8 cellular contexts compared by ENCODE assay signal in genomic region chr16:29591909-29592308, GRCh38.
DNase-seq lines count a peak whose midpoint lies in the region; ATAC-seq and TF ChIP-seq lines count a peak whose summit lies in the region.
"Not testable (repeated sequence)": the region's sequence is repeated elsewhere in the genome, so short reads cannot be mapped to it uniquely, and the experiment has no call there.

No MANE protein-coding gene starts in this region.

- peaks cover 10% of the 10 kb centered on the region for H3K36me3 Mint-ChIP-seq in CD4-positive, alpha-beta T cell (ENCODE audit: low read depth)
- not testable (repeated sequence) for H3K36me3 Mint-ChIP-seq in T-helper 1 cell treated with Interleukin-12 subunit alpha and Interleukin-12 subunit beta and Interleukin-4 antibody, amounts not matched to agents 30 μg/mL and 1 μg/mL, for 36 hours (ENCODE audit: low read depth); activated naive CD8-positive, alpha-beta T cell; memory B cell
- peaks cover 11% of the 10 kb centered on the region for H3K36me3 Mint-ChIP-seq in activated CD4-positive, alpha-beta memory T cell treated with anti-CD3 and anti-CD28 coated beads, Interleukin-2, amount 10 ng/mL, durations not matched to agents 7 days and 5 days (ENCODE audit: low read depth)
- H3K36me3 Mint-ChIP-seq in activated T-cell treated with anti-CD3 and anti-CD28 coated beads, Interleukin-2, amount 50 U/mL, for 72 hours (ENCODE audit: insufficient read depth in 2 of 2) = peaks cover 6 to 14% of the 10 kb centered on the region in 2 donors
- H3K36me3 Mint-ChIP-seq in stimulated activated memory B cell treated with anti-CD40 and anti-IgM and Interleukin-4, amounts not matched to agents 10 μg/mL and 1 μg/mL and 100 μg/mL, for 72 hours = peaks cover 26% of the 10 kb centered on the region

- DNase-seq in CD4-positive, alpha-beta T cell; activated CD4-positive, alpha-beta memory T cell treated with anti-CD3 and anti-CD28 coated beads, Interleukin-2, amount 10 ng/mL, durations not matched to agents 7 days and 5 days; activated T-cell treated with anti-CD3 and anti-CD28 coated beads, Interleukin-2, amount 50 U/mL, for 72 hours: not testable (repeated sequence)
- peak in 1 of 2 donors; percentile 11 for DNase-seq in memory B cell (ENCODE audit: low spot score in 2 of 2)

- H3K27ac Mint-ChIP-seq in CD4-positive, alpha-beta T cell = peak overlapping the region; percentile 49
- H3K27ac Mint-ChIP-seq in T-helper 1 cell treated with Interleukin-12 subunit alpha and Interleukin-12 subunit beta and Interleukin-4 antibody, amounts not matched to agents 30 μg/mL and 1 μg/mL, for 36 hours = peak overlapping the region; percentile 67
- H3K27ac Mint-ChIP-seq in activated CD4-positive, alpha-beta memory T cell treated with anti-CD3 and anti-CD28 coated beads, Interleukin-2, amount 10 ng/mL, durations not matched to agents 7 days and 5 days = peak overlapping the region; percentile 58
- peak overlapping the region; percentile 93 for H3K27ac Mint-ChIP-seq in activated T-cell treated with anti-CD3 and anti-CD28 coated beads, Interleukin-2, amount 50 U/mL, for 72 hours
- H3K27ac Mint-ChIP-seq in activated naive CD8-positive, alpha-beta T cell = not testable (repeated sequence)
- H3K27ac Mint-ChIP-seq in memory B cell = peak overlapping the region; percentile 28
- peak overlapping the region; percentile 73 for H3K27ac Mint-ChIP-seq in stimulated activated memory B cell treated with anti-CD40 and anti-IgM and Interleukin-4, amounts not matched to agents 10 μg/mL and 1 μg/mL and 100 μg/mL, for 72 hours

- not testable (repeated sequence) for TF ChIP-seq CTCF in CD4-positive, alpha-beta T cell (IDR thresholded peaks at IDR 0.05)

- not testable (repeated sequence) for H3K27me3 ChIP-seq in CD4-positive, alpha-beta T cell (ENCODE audit: control insufficient read depth, insufficient read depth, low read length)

- POLR2A ChIA-PET in CD4-positive, alpha-beta T cell (lab: Charles Lee); activated CD4-positive, alpha-beta memory T cell treated with anti-CD3 and anti-CD28 coated beads, Interleukin-2, amount 10 ng/mL, durations not matched to agents 7 days and 5 days (lab: Charles Lee): not testable (repeated sequence)

- peak overlapping the region; percentile 62 for H3K4me3 Mint-ChIP-seq in CD4-positive, alpha-beta T cell
- H3K4me3 Mint-ChIP-seq in T-helper 1 cell treated with Interleukin-12 subunit alpha and Interleukin-12 subunit beta and Interleukin-4 antibody, amounts not matched to agents 30 μg/mL and 1 μg/mL, for 36 hours = peak overlapping the region; percentile 64
- H3K4me3 Mint-ChIP-seq in activated CD4-positive, alpha-beta memory T cell treated with anti-CD3 and anti-CD28 coated beads, Interleukin-2, amount 10 ng/mL, durations not matched to agents 7 days and 5 days = peak overlapping the region; percentile 39
- peak overlapping the region; percentile 69 to 84 for H3K4me3 Mint-ChIP-seq in activated T-cell treated with anti-CD3 and anti-CD28 coated beads, Interleukin-2, amount 50 U/mL, for 72 hours
- peak overlapping the region; percentile 59 for H3K4me3 Mint-ChIP-seq in activated naive CD8-positive, alpha-beta T cell
- H3K4me3 Mint-ChIP-seq in memory B cell = not testable (repeated sequence)
- peak overlapping the region; percentile 70 for H3K4me3 Mint-ChIP-seq in stimulated activated memory B cell treated with anti-CD40 and anti-IgM and Interleukin-4, amounts not matched to agents 10 μg/mL and 1 μg/mL and 100 μg/mL, for 72 hours

- H3K36me3 ChIP-seq in KOPT-K1 (ENCODE audit: insufficient read depth, low read length) = not testable (repeated sequence)

- intact Hi-C loops in CD4-positive, alpha-beta T cell (cut with DNase I, micrococcal nuclease) = not testable (repeated sequence)

- not testable (repeated sequence) for H3K9me3 ChIP-seq in CD4-positive, alpha-beta T cell (ENCODE audit: control insufficient read depth, low read length); KOPT-K1 (ENCODE audit: insufficient read depth, low read length, poor library complexity, severe bottlenecking)

- ATAC-seq in CD4-positive, alpha-beta T cell (ENCODE audit: poor library complexity); activated T-cell treated with anti-CD3 and anti-CD28 coated beads, Interleukin-2, amount 50 U/mL, for 72 hours (replicated peaks in 1 of 2); memory B cell (ENCODE audit: low read depth); stimulated activated memory B cell treated with anti-CD40 and anti-IgM and Interleukin-4, amounts not matched to agents 10 μg/mL and 1 μg/mL and 100 μg/mL, for 72 hours: not testable (repeated sequence)

- CTCF ChIA-PET in CD4-positive, alpha-beta T cell (lab: Charles Lee); activated CD4-positive, alpha-beta memory T cell treated with anti-CD3 and anti-CD28 coated beads, Interleukin-2, amount 10 ng/mL, durations not matched to agents 7 days and 5 days (lab: Charles Lee): not testable (repeated sequence)

- peaks cover 40% of the 10 kb centered on the region for H3K4me1 Mint-ChIP-seq in CD4-positive, alpha-beta T cell (ENCODE audit: low read depth)
- H3K4me1 Mint-ChIP-seq in T-helper 1 cell treated with Interleukin-12 subunit alpha and Interleukin-12 subunit beta and Interleukin-4 antibody, amounts not matched to agents 30 μg/mL and 1 μg/mL, for 36 hours (ENCODE audit: low read depth) = peaks cover 29% of the 10 kb centered on the region
- peaks cover 43% of the 10 kb centered on the region for H3K4me1 Mint-ChIP-seq in activated CD4-positive, alpha-beta memory T cell treated with anti-CD3 and anti-CD28 coated beads, Interleukin-2, amount 10 ng/mL, durations not matched to agents 7 days and 5 days
- H3K4me1 Mint-ChIP-seq in activated T-cell treated with anti-CD3 and anti-CD28 coated beads, Interleukin-2, amount 50 U/mL, for 72 hours (ENCODE audit: low read depth) = peaks cover 53% of the 10 kb centered on the region
- peaks cover 44% of the 10 kb centered on the region for H3K4me1 Mint-ChIP-seq in activated naive CD8-positive, alpha-beta T cell (ENCODE audit: low read depth)
- H3K4me1 Mint-ChIP-seq in memory B cell = peaks cover 19% of the 10 kb centered on the region
- peaks cover 42% of the 10 kb centered on the region for H3K4me1 Mint-ChIP-seq in stimulated activated memory B cell treated with anti-CD40 and anti-IgM and Interleukin-4, amounts not matched to agents 10 μg/mL and 1 μg/mL and 100 μg/mL, for 72 hours

- H3K27ac ChIP-seq in CD4-positive, alpha-beta T cell (ENCODE audit: low read depth, low read length) = not testable (repeated sequence)
- peak overlapping the region; percentile 60 for H3K27ac ChIP-seq in KOPT-K1 (ENCODE audit: low read depth, low read length, poor library complexity, severe bottlenecking)

- not testable (repeated sequence) for H3K9me3 Mint-ChIP-seq in CD4-positive, alpha-beta T cell; T-helper 1 cell treated with Interleukin-12 subunit alpha and Interleukin-12 subunit beta and Interleukin-4 antibody, amounts not matched to agents 30 μg/mL and 1 μg/mL, for 36 hours; activated CD4-positive, alpha-beta memory T cell treated with anti-CD3 and anti-CD28 coated beads, Interleukin-2, amount 10 ng/mL, durations not matched to agents 7 days and 5 days; activated T-cell treated with anti-CD3 and anti-CD28 coated beads, Interleukin-2, amount 50 U/mL, for 72 hours; activated naive CD8-positive, alpha-beta T cell (ENCODE audit: low read depth); memory B cell; stimulated activated memory B cell treated with anti-CD40 and anti-IgM and Interleukin-4, amounts not matched to agents 10 μg/mL and 1 μg/mL and 100 μg/mL, for 72 hours

- not testable (repeated sequence) for H3K27me3 Mint-ChIP-seq in CD4-positive, alpha-beta T cell; T-helper 1 cell treated with Interleukin-12 subunit alpha and Interleukin-12 subunit beta and Interleukin-4 antibody, amounts not matched to agents 30 μg/mL and 1 μg/mL, for 36 hours (ENCODE audit: low read depth); activated CD4-positive, alpha-beta memory T cell treated with anti-CD3 and anti-CD28 coated beads, Interleukin-2, amount 10 ng/mL, durations not matched to agents 7 days and 5 days; activated T-cell treated with anti-CD3 and anti-CD28 coated beads, Interleukin-2, amount 50 U/mL, for 72 hours (ENCODE audit: low read depth); activated naive CD8-positive, alpha-beta T cell; memory B cell; stimulated activated memory B cell treated with anti-CD40 and anti-IgM and Interleukin-4, amounts not matched to agents 10 μg/mL and 1 μg/mL and 100 μg/mL, for 72 hours
